Comparison of ENCODE assay signal across 8 cellular contexts in the genomic region with DNA sequence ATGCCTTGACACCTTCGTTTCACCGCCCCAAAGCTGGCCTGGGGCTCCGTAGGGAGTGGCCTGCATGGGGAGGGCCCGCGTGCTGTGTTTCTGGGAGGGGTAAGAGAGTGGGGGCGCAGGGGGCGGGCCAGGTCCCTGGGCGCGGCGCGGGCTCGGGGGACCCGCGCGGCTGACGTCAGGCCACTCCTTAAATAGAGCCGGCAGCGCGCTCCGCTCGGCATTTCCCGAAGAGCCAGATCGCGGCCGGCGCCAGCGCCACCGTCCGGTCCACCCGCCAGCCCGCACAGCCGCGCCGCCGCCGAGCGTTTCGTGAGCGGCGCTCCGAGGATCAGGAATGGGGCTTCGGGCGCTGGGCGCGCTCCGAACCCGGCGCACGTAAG. TPM values are rescaled to one million over a fixed set of nuclear protein-coding genes. Genes with fewer than 3 reads are reported as not detected.
A peak's percentile ranks its signal among the peaks of the same experiment; 100 is the strongest.
DNase-seq lines count a peak whose midpoint lies in the region; ATAC-seq and TF ChIP-seq lines count a peak whose summit lies in the region.

A gene (plus strand): TSS at position 217 of the 380 bp plus-strand sequence. CDS start 449 bp downstream, outside the sequence.

- intact Hi-C loops in heart right ventricle (cut with DNase I), result no loop called here

- H3K79me2 ChIP-seq in GM23248 (ENCODE audit: insufficient read depth), result no peaks in the 10 kb centered on the region
- H3K79me2 ChIP-seq in Karpas-422 (ENCODE audit: low read length), result no peaks in the 10 kb centered on the region

- in situ Hi-C loops in GM23248 (cut with MboI), result no loop called here

- no peak within 1 kb of the TSS for H3K27ac ChIP-seq in GM23248
- peak within 1 kb of the TSS; percentile 22 for H3K27ac ChIP-seq in RWPE2 (ENCODE audit: poor library complexity, severe bottlenecking)
- no peak within 1 kb of the TSS for H3K27ac ChIP-seq in heart right ventricle
- no peak within 1 kb of the TSS for H3K27ac ChIP-seq in rectal smooth muscle tissue (ENCODE audit: low read depth, low read length)
- H3K27ac ChIP-seq in Karpas-422 (ENCODE audit: low read length), result no peak within 1 kb of the TSS

- H2AFZ ChIP-seq in GM23248, result peak within 1 kb of the TSS; percentile 17; the same call in 1 of the 2 replicates
- no peak within 1 kb of the TSS for H2AFZ ChIP-seq in Karpas-422 (ENCODE audit: low read length)

- H3K4me3 ChIP-seq in GM23248, result peak within 1 kb of the TSS; percentile 44; the same call in 1 of the 2 replicates
- peak within 1 kb of the TSS; percentile 35 for H3K4me3 ChIP-seq in RWPE2 (ENCODE audit: severe bottlenecking)
- H3K4me3 ChIP-seq in heart right ventricle, result peak within 1 kb of the TSS; percentile 12 to 59 (median 44)
- peak within 1 kb of the TSS; percentile 60 for H3K4me3 ChIP-seq in rectal smooth muscle tissue (ENCODE audit: low read length)
- H3K4me3 ChIP-seq in Karpas-422 (ENCODE audit: low read length), result no peak within 1 kb of the TSS

- TF ChIP-seq CTCF in RWPE2 (IDR thresholded peaks at IDR 0.05; ENCODE audit: poor library complexity, severe bottlenecking) (no peak), heart right ventricle (IDR thresholded peaks at IDR 0.05) (peak in 6 of 9 donors; percentile 31 to 56 (median 46))

- DNase-seq in GM23248 (peak; percentile 59), RWPE2 (ENCODE audit: low spot score) (no peak), heart right ventricle (peak; percentile 24 to 42), Karpas-422 (no peak), NCI-H526 (lab: John Stamatoyannopoulos, UW) (no peak), NCI-H524 treated with DMSO at 0.1 percent for 48 hours (lab: John Stamatoyannopoulos, UW) (no peak)

- no peaks in the 10 kb centered on the region for H4K20me1 ChIP-seq in GM23248 (ENCODE audit: insufficient read depth)
- no peaks in the 10 kb centered on the region for H4K20me1 ChIP-seq in Karpas-422 (ENCODE audit: insufficient read depth, low read depth, low read length)

- H3K9ac ChIP-seq in GM23248, result no peak within 1 kb of the TSS
- no peak within 1 kb of the TSS for H3K9ac ChIP-seq in rectal smooth muscle tissue (ENCODE audit: low read length)
- no peak within 1 kb of the TSS for H3K9ac ChIP-seq in Karpas-422 (ENCODE audit: low read length)

- H3K4me2 ChIP-seq in GM23248 (ENCODE audit: unreplicated experiment) (peak within 1 kb of the TSS; percentile 56), Karpas-422 (ENCODE audit: low read depth, low read length, poor library complexity, severe bottlenecking) (no peak within 1 kb of the TSS)

- H3K27me3 ChIP-seq in GM23248 (replicated peaks; ENCODE audit: insufficient read depth), result peaks cover 18% of the 10 kb centered on the region
- H3K27me3 ChIP-seq in RWPE2 (ENCODE audit: insufficient read depth, poor library complexity, severe bottlenecking), result no peaks in the 10 kb centered on the region
- peaks cover 10 to 60% (median 50%) of the 10 kb centered on the region in 7 donors for H3K27me3 ChIP-seq in heart right ventricle
- H3K27me3 ChIP-seq in rectal smooth muscle tissue (ENCODE audit: control insufficient read depth, insufficient read depth, low read length), result peaks cover 11% of the 10 kb centered on the region
- H3K27me3 ChIP-seq in Karpas-422 (ENCODE audit: low read length), result no peaks in the 10 kb centered on the region

- H3K4me1 ChIP-seq in GM23248 (ENCODE audit: insufficient read depth) (no peaks in the 10 kb centered on the region), RWPE2 (ENCODE audit: insufficient read depth, poor library complexity, severe bottlenecking) (peaks cover 3% of the 10 kb centered on the region), heart right ventricle (peaks cover 4 to 23% (median 17%) of the 10 kb centered on the region in 9 donors), rectal smooth muscle tissue (ENCODE audit: control insufficient read depth, insufficient read depth, low read length) (no peaks in the 10 kb centered on the region), Karpas-422 (ENCODE audit: low read length) (no peaks in the 10 kb centered on the region)

- ATAC-seq in RWPE2 (ENCODE audit: low read depth) (peak; percentile 56), heart right ventricle (peak; percentile 63 to 86 (median 76)), HG03159 (IDR thresholded peaks at IDR 0.05; ENCODE audit: unreplicated experiment) (no peak)

- H3K9me3 ChIP-seq in GM23248 (ENCODE audit: low read depth), result no peaks in the 10 kb centered on the region
- H3K9me3 ChIP-seq in RWPE2 (ENCODE audit: severe bottlenecking), result no peaks in the 10 kb centered on the region
- no peaks in the 10 kb centered on the region for H3K9me3 ChIP-seq in heart right ventricle
- no peaks in the 10 kb centered on the region for H3K9me3 ChIP-seq in Karpas-422 (ENCODE audit: low read length)

- H3F3A ChIP-seq in GM23248 (ENCODE audit: insufficient read depth), result no peaks in the 10 kb centered on the region

- 2 to 3% methylated on average over 23 to 49 of the region's 49 CpGs for WGBS in GM23248 (ENCODE audit: low coverage in 1 of 2, low lambda C conversion rate in 2 of 2, missing lambda C conversion rate in 2 of 2), 2 experiments
- WGBS in heart right ventricle, 2 donors, result 1% methylated on average over 47 to 49 of the region's 49 CpGs

- no peaks in the 10 kb centered on the region for H3K9me2 ChIP-seq in GM23248 (ENCODE audit: insufficient read depth)
- no peaks in the 10 kb centered on the region for H3K9me2 ChIP-seq in Karpas-422 (replicated peaks; ENCODE audit: insufficient read depth, low read length)

- no peaks in the 10 kb centered on the region for H3K36me3 ChIP-seq in GM23248 (ENCODE audit: low read depth)
- H3K36me3 ChIP-seq in RWPE2 (ENCODE audit: low read depth), result no peaks in the 10 kb centered on the region
- no peaks in the 10 kb centered on the region for H3K36me3 ChIP-seq in heart right ventricle
- no peaks in the 10 kb centered on the region for H3K36me3 ChIP-seq in rectal smooth muscle tissue (ENCODE audit: control insufficient read depth, insufficient read depth, low read length)
- no peaks in the 10 kb centered on the region for H3K36me3 ChIP-seq in Karpas-422 (ENCODE audit: insufficient read depth, low read length)

RNA-seq across cellular contexts. Expression of the gene that starts here (rescaled TPM):
- not detected in 2 replicates for total RNA-seq in GM23248 (2014; rRNA removed; shearing (Covaris generic))
- polyA plus RNA-seq in GM23248 (2016; fragmentation: Nextera tagmentation; extraction: Ambion mirVana) (not detected in 2 replicates), heart right ventricle (under 1 TPM; 0.04 to 0.44 TPM)
- under 1 TPM in 9 of 10 donors, not detected in 1; 0.14 to 0.66 (median 0.32) TPM for total RNA-seq in heart right ventricle
- not detected in 2 replicates for total RNA-seq in Karpas-422 (2014; rRNA removed; shearing (Covaris generic); ENCODE audit: low replicate concordance)

Comparison
In these comparisons a context has a peak if more than half of its experiments do, and no peak if none do; other contexts are left out.
1. Peak in DNase-seq, H3K4me3 ChIP-seq and H3K4me2 ChIP-seq in GM23248; RNA of the gene not detected or under 1 TPM.
2. Peak in DNase-seq, ATAC-seq and H3K4me3 ChIP-seq in heart right ventricle; RNA of the gene not detected or under 1 TPM.